Comparison of ENCODE assay signal across 15 cellular contexts in genomic region chr5:72525816-72526215, GRCh38. TPM values are rescaled to one million over a fixed set of nuclear protein-coding genes. Genes with fewer than 3 reads are reported as not detected.
DNase-seq lines count a peak whose midpoint lies in the region; ATAC-seq and TF ChIP-seq lines count a peak whose summit lies in the region.
"Had no signal": no experiment of that assay in that cellular context is flagged by ENCODE, and none has a peak within 500 bp of the region (broad histone marks: within the 10 kb centered on the region; RNA-seq: fewer than 3 reads in every experiment).

No MANE protein-coding gene starts in this region.

- no peak overlapping the region for H3K4me3 ChIP-seq in left ventricle myocardium inferior
- H3K4me3 ChIP-seq in fibroblast of the aortic adventitia (ENCODE audit: low read depth, low read length) = no peak overlapping the region
- H3K4me3 ChIP-seq in prostate gland = no peak overlapping the region
- H3K4me3 ChIP-seq in WERI-Rb-1 (ENCODE audit: low read depth, low read length) = no peak overlapping the region
- H3K4me3 ChIP-seq: A549, coronary artery had no signal

- H3K9me3 ChIP-seq in left ventricle myocardium inferior (replicated peaks) = peaks cover 10% of the 10 kb centered on the region
- H3K9me3 ChIP-seq in prostate gland = no peaks in the 10 kb centered on the region
- H3K9me3 ChIP-seq in WERI-Rb-1 (ENCODE audit: severe bottlenecking) = peaks cover 9% of the 10 kb centered on the region

- peak; percentile 36 for ATAC-seq in Right ventricle myocardium superior (ENCODE audit: poor library complexity)
- ATAC-seq: A549, T-cell had no signal

- TF ChIP-seq CTCF in left ventricle myocardium inferior (IDR thresholded peaks at IDR 0.05; ENCODE audit: borderline replicate concordance) (no peak), fibroblast of the aortic adventitia (IDR thresholded peaks at IDR 0.05; ENCODE audit: insufficient read depth, low read length) (no peak), prostate gland (IDR thresholded peaks at IDR 0.05) (no peak), WERI-Rb-1 (IDR thresholded peaks at IDR 0.05; ENCODE audit: low read depth, low read length) (no peak)

- no peak for TF ChIP-seq POLR2A in prostate gland (IDR thresholded peaks at IDR 0.05)

- H3K27me3 ChIP-seq in left ventricle myocardium inferior (ENCODE audit: low read depth) = no peaks in the 10 kb centered on the region
- no peaks in the 10 kb centered on the region for H3K27me3 ChIP-seq in prostate gland (replicated peaks; ENCODE audit: insufficient read depth)
- H3K27me3 ChIP-seq in WERI-Rb-1 (ENCODE audit: insufficient read depth, low read depth, severe bottlenecking) = no peaks in the 10 kb centered on the region

- H3K4me1 ChIP-seq in left ventricle myocardium inferior (peaks cover 4% of the 10 kb centered on the region), prostate gland (replicated peaks) (no peaks in the 10 kb centered on the region)
- H3K4me1 ChIP-seq: A549 had no signal

- DNase-seq in Right ventricle myocardium superior (no peak), left ventricle myocardium inferior (no peak), SK-MEL-5 (ENCODE audit: low read depth, low spot score) (peak; percentile 43), fibroblast of the aortic adventitia (ENCODE audit: low read depth) (peak; percentile 67), NCI-H1105 treated with DMSO at 0.1 percent for 48 hours (lab: John Stamatoyannopoulos, UW) (no peak), posterior cingulate gyrus (no peak), prostate gland (ENCODE audit: low spot score) (no peak), WERI-Rb-1 (no peak)
- DNase-seq: activated CD4-positive, alpha-beta T cell treated with anti-CD3 and anti-CD28 coated beads, Interleukin-2, amount 50 U/mL, for 4 hours; activated naive CD4-positive, alpha-beta T cell treated with Interleukin-2 at 50 U/mL for 16 hours; DND-41; NCI-H1436 treated with DMSO at 0.1 percent for 48 hours; T-cell had no signal

- in situ Hi-C loops in SK-MEL-5 (cut with HindIII; ENCODE audit: low pct_unique_long_range_greater_than_20kb, low sequenced_read_pairs) = no loop called here

- H3K27ac ChIP-seq in left ventricle myocardium inferior (replicated peaks) (no peak overlapping the region), prostate gland (no peak overlapping the region), WERI-Rb-1 (no peak overlapping the region)
- H3K27ac ChIP-seq: A549, coronary artery had no signal

- H3K36me3 ChIP-seq in left ventricle myocardium inferior = no peaks in the 10 kb centered on the region
- no peaks in the 10 kb centered on the region for H3K36me3 ChIP-seq in prostate gland
- no peaks in the 10 kb centered on the region for H3K36me3 ChIP-seq in WERI-Rb-1

- intact Hi-C loops in Right ventricle myocardium superior (cut with DNase I) = loop anchor here (2.0 kb wide), 1 partner anchor 159 kb away; no protein-coding TSS in a partner anchor
- intact Hi-C loops in left ventricle myocardium inferior (cut with micrococcal nuclease) = no loop called here
- intact Hi-C loops in posterior cingulate gyrus (cut with DNase I) = no loop called here
- intact Hi-C loops in prostate gland (cut with DNase I) = loop anchor here (2.0 kb wide), 1 partner anchor 161 kb away; no protein-coding TSS in a partner anchor

RNA-seq across cellular contexts. Expression of gene ZNF366, which starts 18.6 kb away (rescaled TPM):
- total RNA-seq in Right ventricle myocardium superior = 8.0 TPM
- total RNA-seq in left ventricle myocardium inferior = 8.1 TPM
- total RNA-seq in SK-MEL-5 (2014; rRNA removed; shearing (Covaris generic)) = 0.03 TPM in 1 of 2 replicates, not detected in the other
- 0.02 TPM in 1 of 2 replicates, not detected in the other for polyA plus RNA-seq in SK-MEL-5 (2015; cell fraction: cytosol; rRNA removed)
- not detected in 2 replicates for polyA plus RNA-seq in SK-MEL-5 (2015; cell fraction: nucleus; rRNA removed)
- not detected in 2 replicates for total RNA-seq in fibroblast of the aortic adventitia (ENCODE audit: low replicate concordance)
- 1 to 10 TPM; 2.0 to 3.2 TPM for total RNA-seq in prostate gland
- polyA plus RNA-seq: A549 had no signal

Comparison
In these comparisons a context has a peak if more than half of its experiments do, and no peak if none do; other contexts are left out.
1. intact Hi-C loops: an anchor here in Right ventricle myocardium superior (2.0 kb wide) and prostate gland (2.0 kb wide); none called in left ventricle myocardium inferior and posterior cingulate gyrus.
2. DNase-seq: peak in SK-MEL-5 (single experiment) and fibroblast of the aortic adventitia (single experiment); none in Right ventricle myocardium superior (single experiment), left ventricle myocardium inferior (single experiment), NCI-H1105 treated with DMSO at 0.1 percent for 48 hours (single experiment), posterior cingulate gyrus (0 of 10), prostate gland (single experiment) and WERI-Rb-1 (single experiment).